Comparison of ENCODE assay signal across 34 cellular contexts in genomic region chr1:85888961-85889360, GRCh38.
"Had no signal": no experiment of that assay in that cellular context is flagged by ENCODE, and none has a peak within 500 bp of the region (broad histone marks: within the 10 kb centered on the region; RNA-seq: fewer than 3 reads in every experiment).

No MANE protein-coding gene starts in this region.

- H3K9me3 Mint-ChIP-seq: activated CD4-positive, alpha-beta T cell treated with anti-CD3 and anti-CD28 coated beads, Interleukin-2, amount 10 ng/mL, durations not matched to agents 24 days and 14 days; activated CD8-positive, alpha-beta T cell treated with anti-CD3 and anti-CD28 coated beads for 36 hours; activated naive CD8-positive, alpha-beta T cell treated with anti-CD3 and anti-CD28 coated beads for 36 hours; activated T-cell treated with anti-CD3 and anti-CD28 coated beads, Interleukin-2, amount 50 U/mL, for 72 hours; activated T-helper 17 cell treated with anti-CD3 and anti-CD28 coated beads, Interleukin-2, amount 50 U/mL, for 72 hours had no signal

- H3K27ac Mint-ChIP-seq: activated CD4-positive, alpha-beta T cell treated with anti-CD3 and anti-CD28 coated beads, Interleukin-2, amount 10 ng/mL, durations not matched to agents 24 days and 14 days; activated CD8-positive, alpha-beta T cell treated with anti-CD3 and anti-CD28 coated beads for 36 hours; activated naive CD8-positive, alpha-beta T cell treated with anti-CD3 and anti-CD28 coated beads for 36 hours; activated T-cell treated with anti-CD3 and anti-CD28 coated beads, Interleukin-2, amount 50 U/mL, for 72 hours; activated T-helper 17 cell treated with anti-CD3 and anti-CD28 coated beads, Interleukin-2, amount 50 U/mL, for 72 hours had no signal

- H3K4me3 Mint-ChIP-seq: activated CD4-positive, alpha-beta T cell treated with anti-CD3 and anti-CD28 coated beads, Interleukin-2, amount 10 ng/mL, durations not matched to agents 24 days and 14 days; activated CD8-positive, alpha-beta T cell treated with anti-CD3 and anti-CD28 coated beads for 36 hours; activated naive CD8-positive, alpha-beta T cell treated with anti-CD3 and anti-CD28 coated beads for 36 hours; activated T-cell treated with anti-CD3 and anti-CD28 coated beads, Interleukin-2, amount 50 U/mL, for 72 hours; activated T-helper 17 cell treated with anti-CD3 and anti-CD28 coated beads, Interleukin-2, amount 50 U/mL, for 72 hours had no signal

- H3K4me3 ChIP-seq: ascending aorta, MG63, Peyer's patch had no signal

- H3K27ac ChIP-seq: ascending aorta, Peyer's patch, RWPE1, WERI-Rb-1 had no signal

- ATAC-seq: activated CD8-positive, alpha-beta T cell treated with anti-CD3 and anti-CD28 coated beads for 36 hours; activated T-cell treated with anti-CD3 and anti-CD28 coated beads, Interleukin-2, amount 50 U/mL, for 72 hours; activated T-helper 17 cell treated with anti-CD3 and anti-CD28 coated beads, Interleukin-2, amount 50 U/mL, for 72 hours; PC-3 had no signal

- H3K9me3 ChIP-seq: ascending aorta, MG63, Peyer's patch had no signal

- H3K36me3 ChIP-seq: ascending aorta, MG63, Peyer's patch, WERI-Rb-1 had no signal

- DNase-seq: activated CD4-positive, alpha-beta T cell treated with anti-CD3 and anti-CD28 coated beads, Interleukin-2, amount 10 ng/mL, durations not matched to agents 24 days and 14 days; activated CD4-positive, alpha-beta T cell treated with anti-CD3 and anti-CD28 coated beads, Interleukin-2, amount 50 U/mL, for 4 hours; activated CD8-positive, alpha-beta T cell treated with anti-CD3 and anti-CD28 coated beads for 36 hours; activated effector memory CD4-positive, alpha-beta T cell treated with anti-CD3 and anti-CD28 coated beads, Interleukin-2, amount 50 U/mL, for 16 hours; activated naive CD4-positive, alpha-beta T cell; activated naive CD4-positive, alpha-beta T cell treated with anti-CD3 and anti-CD28 coated beads, Interleukin-2, amount 50 U/mL, for 16 hours; activated naive CD8-positive, alpha-beta T cell treated with anti-CD3 and anti-CD28 coated beads for 36 hours; activated T-cell treated with anti-CD3 and anti-CD28 coated beads, Interleukin-2, amount 50 U/mL, for 1 hour; activated T-cell treated with anti-CD3 and anti-CD28 coated beads, Interleukin-2, amount 50 U/mL, for 72 hours; amygdala; Karpas-422; KBM-7; MG63; NCI-H1048; NCI-H1105 treated with DMSO at 0.1 percent for 48 hours; NCI-H1436; NCI-H1694; NCI-H2081 treated with DMSO at 0.1 percent for 48 hours; NCI-H226; NCI-H446 treated with DMSO at 0.1 percent for 48 hours; NCI-H524; NCI-H69; NCI-H82; NK-92 treated with Interleukin-12 subunit alpha and Interleukin-12 subunit beta, amount 100 ng/mL, for 24 hours; PC-3; Peyer's patch; Right ventricle myocardium superior; SW 1271; T-helper 1 cell; T1000; WERI-Rb-1 had no signal

- H3K36me3 Mint-ChIP-seq: activated naive CD8-positive, alpha-beta T cell treated with anti-CD3 and anti-CD28 coated beads for 36 hours had no signal

- H3K4me1 ChIP-seq: ascending aorta, Peyer's patch had no signal

- H3K27me3 Mint-ChIP-seq: activated CD4-positive, alpha-beta T cell treated with anti-CD3 and anti-CD28 coated beads, Interleukin-2, amount 10 ng/mL, durations not matched to agents 24 days and 14 days; activated naive CD8-positive, alpha-beta T cell treated with anti-CD3 and anti-CD28 coated beads for 36 hours had no signal

- H3K27me3 ChIP-seq: ascending aorta, MG63, Peyer's patch had no signal

- H3K4me1 Mint-ChIP-seq: activated CD4-positive, alpha-beta T cell treated with anti-CD3 and anti-CD28 coated beads, Interleukin-2, amount 10 ng/mL, durations not matched to agents 24 days and 14 days; activated naive CD8-positive, alpha-beta T cell treated with anti-CD3 and anti-CD28 coated beads for 36 hours; activated T-helper 17 cell treated with anti-CD3 and anti-CD28 coated beads, Interleukin-2, amount 50 U/mL, for 72 hours had no signal
